Comparison of ENCODE assay signal across 20 cellular contexts in genomic region chr6:41697902-41698349, GRCh38. TPM values are rescaled to one million over a fixed set of nuclear protein-coding genes. Genes with fewer than 3 reads are reported as not detected.
DNase-seq lines count a peak whose midpoint lies in the region; ATAC-seq, FAIRE-seq and TF ChIP-seq lines count a peak whose summit lies in the region.
"Had no signal": no experiment of that assay in that cellular context is flagged by ENCODE, and none has a peak within 500 bp of the region (broad histone marks: within the 10 kb centered on the region; RNA-seq: fewer than 3 reads in every experiment).

No MANE protein-coding gene starts in this region.

- 59% methylated on average over 4 of the region's 4 CpGs for WGBS in right cardiac atrium

- in situ Hi-C loops in GM18951 (cut with MboI; ENCODE audit: low sequenced_read_pairs, unreplicated experiment): no loop called here

- TF ChIP-seq POLR2A in GM18951 (IDR thresholded peaks at IDR 0.05; ENCODE audit: extremely low read depth, insufficient read depth, insufficient read length) (peak; percentile 7), GM12891 (IDR thresholded peaks at IDR 0.05; ENCODE audit: low read depth, low read length) (no peak)

- DNase-seq in amniotic epithelial cell (ENCODE audit: low read depth) (peak; percentile 49), right cardiac atrium (no peak), smooth muscle cell of the brain vasculature (ENCODE audit: low read depth, low spot score) (peak; percentile 21), foreskin keratinocyte (no peak), GM12891 (ENCODE audit: insufficient read length, low spot score) (no peak), NCI-H2227 treated with DMSO at 0.1 percent for 48 hours (lab: John Stamatoyannopoulos, UW) (no peak)
- DNase-seq: activated CD8-positive, alpha-beta T cell treated with anti-CD3 and anti-CD28 coated beads, Interleukin-2, amount 10 ng/mL, durations not matched to agents 7 days and 5 days; activated gamma-delta T cell; CD4-positive, alpha-beta memory T cell; GF-D8; NCI-H187; NCI-H748 treated with DMSO at 0.1 percent for 48 hours; psoas muscle; stimulated activated CD4-positive, alpha-beta T cell treated with anti-CD3 and anti-CD28 coated beads, Interleukin-4, amount 100 ng/mL, for 4 hours; stimulated activated naive CD4-positive, alpha-beta T cell treated with Interleukin-2 at 50 U/mL for 16 hours had no signal

- no peaks in the 10 kb centered on the region for H3K9me3 ChIP-seq in right cardiac atrium (ENCODE audit: control insufficient read depth, low read length)
- H3K9me3 ChIP-seq: psoas muscle had no signal

- no peak for TF ChIP-seq CTCF in foreskin keratinocyte (conservative IDR thresholded peaks at IDR 0.05)

- H3K4me1 ChIP-seq in right cardiac atrium (ENCODE audit: control insufficient read depth, insufficient read depth, low read length): peaks cover 11% of the 10 kb centered on the region
- H3K4me1 ChIP-seq in foreskin keratinocyte: no peaks in the 10 kb centered on the region

- FAIRE-seq in GM12891 (lab: Jason Lieb, UNC): no peak

- H3K27ac ChIP-seq in right cardiac atrium (ENCODE audit: low read length) (peak overlapping the region; percentile 30), foreskin keratinocyte (no peak overlapping the region)

- intact Hi-C loops in right cardiac atrium (cut with DNase I): no loop called here

- ATAC-seq in right cardiac atrium: no peak
- no peak for ATAC-seq in foreskin keratinocyte
- ATAC-seq in GM21619 (IDR thresholded peaks at IDR 0.05; ENCODE audit: unreplicated experiment): no peak
- ATAC-seq: activated CD8-positive, alpha-beta T cell treated with anti-CD3 and anti-CD28 coated beads, Interleukin-2, amount 10 ng/mL, durations not matched to agents 7 days and 5 days; psoas muscle had no signal

- H3K4me3 ChIP-seq in right cardiac atrium (ENCODE audit: low read length): no peak overlapping the region
- H3K4me3 ChIP-seq: K562, psoas muscle had no signal

- no peaks in the 10 kb centered on the region for H3K27me3 ChIP-seq in right cardiac atrium (ENCODE audit: control insufficient read depth, insufficient read depth)
- no peaks in the 10 kb centered on the region for H3K27me3 ChIP-seq in foreskin keratinocyte

TF ChIP-seq in GM12891, 5 proteins besides CTCF, POLR2A, EP300 and RAD21:
- TF ChIP-seq POU2F2 (IDR thresholded peaks at IDR 0.05; ENCODE audit: low read depth, low read length) (no peak), SPI1 (IDR thresholded peaks at IDR 0.05; ENCODE audit: low read depth, low read length) (no peak), POLR2AphosphoS5 (IDR thresholded peaks at IDR 0.05; ENCODE audit: low read depth, low read length) (no peak), PAX5 (IDR thresholded peaks at IDR 0.05; ENCODE audit: insufficient read depth, low read length, severe bottlenecking) (no peak), TAF1 (IDR thresholded peaks at IDR 0.05; ENCODE audit: low read depth, low read length) (no peak)

RNA-seq across cellular contexts. Expression of gene TFEB, which starts 37.5 kb away (rescaled TPM):
- total RNA-seq in right cardiac atrium: 10 to 100 TPM; 31.6 to 51.1 (median 46.2) TPM
- 33.4 TPM for polyA plus RNA-seq in right cardiac atrium
- 3.1 and 3.6 TPM in 2 replicates for total RNA-seq in foreskin keratinocyte
- 4.3 and 5.3 TPM in 2 replicates for polyA plus RNA-seq in foreskin keratinocyte
- 54.8 TPM for polyA plus RNA-seq in GM12891 (2012; ENCODE audit: low read depth, missing spikeins)

RNA-seq across cellular contexts. Expression of gene PGC, which starts 49.3 kb away (rescaled TPM):
- total RNA-seq in right cardiac atrium (under 1 TPM in 1 of 4 donors, not detected in 3; 0.42 TPM), foreskin keratinocyte (not detected in 2 replicates)
- polyA plus RNA-seq in right cardiac atrium (1.00 TPM), foreskin keratinocyte (not detected in 2 replicates)
- not detected for polyA plus RNA-seq in GM12891 (2012; ENCODE audit: low read depth, missing spikeins)
- total RNA-seq: activated CD8-positive, alpha-beta T cell treated with anti-CD3 and anti-CD28 coated beads, Interleukin-2, amount 10 ng/mL, durations not matched to agents 7 days and 5 days; CD4-positive, alpha-beta memory T cell; epithelial cell of proximal tubule; psoas muscle had no signal
- polyA plus RNA-seq: CD4-positive, alpha-beta memory T cell had no signal

RNA-seq across cellular contexts. Expression of gene MDFI, which starts 59.7 kb away (rescaled TPM):
- total RNA-seq in right cardiac atrium (10 to 100 TPM in 2 of 4 donors, 1 to 10 TPM in 2; 8.0 to 11.9 (median 10.0) TPM), foreskin keratinocyte (150 and 170 TPM in 2 replicates)
- polyA plus RNA-seq in right cardiac atrium (4.9 TPM), foreskin keratinocyte (172 and 181 TPM in 2 replicates)
- not detected for polyA plus RNA-seq in GM12891 (2012; ENCODE audit: low read depth, missing spikeins)
- total RNA-seq: activated CD8-positive, alpha-beta T cell treated with anti-CD3 and anti-CD28 coated beads, Interleukin-2, amount 10 ng/mL, durations not matched to agents 7 days and 5 days; CD4-positive, alpha-beta memory T cell; K562; mononuclear cell had no signal
- polyA plus RNA-seq: CD4-positive, alpha-beta memory T cell; K562 had no signal

Comparison
In these comparisons a context has a peak if more than half of its experiments do, and no peak if none do; other contexts are left out.
1. DNase-seq: peak in amniotic epithelial cell (single experiment) and smooth muscle cell of the brain vasculature (single experiment); none in right cardiac atrium (0 of 3), foreskin keratinocyte (0 of 2), GM12891 (single experiment) and NCI-H2227 treated with DMSO at 0.1 percent for 48 hours (single experiment).
2. RNA of gene MDFI, which starts 59.7 kb away (total RNA-seq): 150 to 170 TPM in foreskin keratinocyte; 8.0 to 11.9 TPM in right cardiac atrium; every median in the first group is over 10 times any median in the second.